Comparison of ENCODE assay signal across 26 cellular contexts in the genomic region with DNA sequence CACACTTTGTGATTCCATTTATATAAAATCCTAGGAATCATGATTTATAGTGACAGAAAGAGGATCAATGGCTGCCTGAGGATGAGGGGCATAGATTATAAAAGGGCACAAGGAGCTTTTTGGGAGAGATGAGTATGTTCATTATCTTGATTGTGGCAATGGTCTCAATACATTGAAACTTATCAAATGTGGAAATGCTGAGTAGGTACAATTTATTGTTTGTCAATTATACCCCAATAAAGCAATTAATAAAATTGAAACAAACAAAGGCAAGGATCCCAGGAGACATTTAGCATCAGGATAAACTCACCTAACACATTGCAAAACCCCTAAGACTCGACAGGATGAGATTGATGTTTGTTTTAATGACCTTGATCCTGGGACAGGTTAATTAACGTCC.
"Had no signal": no experiment of that assay in that cellular context is flagged by ENCODE, and none has a peak within 500 bp of the region (broad histone marks: within the 10 kb centered on the region; RNA-seq: fewer than 3 reads in every experiment).

No MANE protein-coding gene starts in this region.

- H3K4me1 ChIP-seq: gastrocnemius medialis, heart right ventricle, left lung, lower lobe of right lung had no signal

- ATAC-seq: effector memory CD8-positive, alpha-beta T cell; esophagus mucosa; gastrocnemius medialis; heart right ventricle; left cardiac atrium; left lung; left ventricle myocardium superior; lower lobe of right lung; mucosa of descending colon had no signal

- H3K36me3 ChIP-seq: esophagus squamous epithelium, gastrocnemius medialis, heart right ventricle, left lung, lower lobe of right lung had no signal

- H3K27ac ChIP-seq: coronary artery, epithelial cell of prostate, esophagus squamous epithelium, gastrocnemius medialis, heart right ventricle, left lung, lower lobe of right lung had no signal

- H3K9me3 ChIP-seq: esophagus squamous epithelium, gastrocnemius medialis, heart right ventricle, left lung, lower lobe of right lung, mucosa of descending colon had no signal

- H3K4me3 ChIP-seq: coronary artery, esophagus squamous epithelium, gastrocnemius medialis, heart right ventricle, left lung, lower lobe of right lung, mucosa of descending colon had no signal

- FAIRE-seq: colon, endometrium, islet of Langerhans, keratinocyte had no signal

- DNase-seq: effector CD8-positive, alpha-beta T cell; effector memory CD8-positive, alpha-beta T cell; endodermal cell; erythroblast; esophagus squamous epithelium; foreskin fibroblast; foreskin melanocyte; gastrocnemius medialis; glutamatergic neuron; head of caudate nucleus; heart right ventricle; hippocampal formation; left cardiac atrium; left lung; left ventricle myocardium superior; lower lobe of right lung; mesenchymal stem cell; mucosa of descending colon; naive B cell had no signal
